In the genomic region with DNA sequence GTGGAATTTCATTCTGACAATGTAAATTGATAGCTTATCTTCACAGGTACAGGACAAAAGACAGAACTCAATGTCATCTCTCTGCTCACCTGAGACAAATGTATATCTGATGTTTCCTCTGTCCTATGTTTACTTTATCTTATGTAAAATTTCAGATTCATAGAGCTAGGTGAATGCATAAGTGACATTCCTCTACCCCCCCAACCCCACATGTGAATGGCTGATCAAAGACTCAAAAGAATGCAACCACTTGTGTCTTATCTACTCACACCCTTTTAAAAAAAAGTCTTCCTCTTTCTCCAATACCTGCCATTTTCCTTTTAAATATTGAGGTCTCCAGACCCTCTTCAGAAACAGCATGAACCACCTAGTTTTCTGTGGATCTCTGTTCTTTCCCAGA, we compare ENCODE assay signal across 8 cellular contexts.
"Had no signal": no experiment of that assay in that cellular context is flagged by ENCODE, and none has a peak within 500 bp of the region (broad histone marks: within the 10 kb centered on the region; RNA-seq: fewer than 3 reads in every experiment).

No MANE protein-coding gene starts in this region.

- DNase-seq: GM23248, GOT3, H7, H9, HCEC 1CT, HFFc6 had no signal

- H3K9ac ChIP-seq: GM23248 had no signal

- H3K9me3 Mint-ChIP-seq: H9 had no signal

- H3K27ac Mint-ChIP-seq: GM23338, H9, HFFc6 had no signal

- H3K9me3 ChIP-seq: HAP-1 had no signal

- H3K4me1 ChIP-seq: HAP-1 had no signal

- H3K27ac ChIP-seq: GM23248 had no signal

- H3K4me1 Mint-ChIP-seq: GM23338 had no signal

- H3K4me3 ChIP-seq: GM23248, GM23338, HAP-1 had no signal

- H3K4me2 ChIP-seq: GM23338 had no signal

- H3K4me3 Mint-ChIP-seq: GM23338, H9, HFFc6 had no signal

- H3K36me3 ChIP-seq: HAP-1 had no signal
